30 cellular contexts compared by ENCODE assay signal in the genomic region with DNA sequence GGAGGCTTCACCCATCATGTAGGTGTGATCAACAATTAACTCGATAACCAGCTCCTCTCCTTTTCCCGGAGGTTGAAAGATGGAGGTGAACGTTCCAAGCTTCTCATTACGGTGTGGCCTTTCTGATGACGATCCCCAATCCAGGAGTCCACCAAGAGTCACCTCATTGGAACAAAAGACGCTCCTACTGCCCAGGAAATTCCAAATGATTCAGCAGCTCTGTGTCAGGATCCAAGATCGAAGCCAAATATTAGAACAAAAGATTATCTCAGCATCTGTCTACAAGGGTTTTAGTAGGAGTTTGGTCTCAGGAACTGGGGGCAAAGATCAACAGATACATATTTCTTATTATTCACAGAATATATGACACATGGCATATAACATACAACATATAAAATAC.
"Had no signal": no experiment of that assay in that cellular context is flagged by ENCODE, and none has a peak within 500 bp of the region (broad histone marks: within the 10 kb centered on the region; RNA-seq: fewer than 3 reads in every experiment).

No MANE protein-coding gene starts in this region.

- H3K9me3 ChIP-seq: pancreas, prostate gland, stomach, thyroid gland had no signal

- H3K36me3 ChIP-seq: pancreas, prostate gland, stomach, thyroid gland had no signal

- H3K4me3 ChIP-seq: pancreas, prostate gland, stomach, thyroid gland had no signal

- DNase-seq: activated CD4-positive, alpha-beta T cell treated with anti-CD3 and anti-CD28 coated beads for 48 hours; activated CD4-positive, alpha-beta T cell treated with anti-CD3 and anti-CD28 coated beads, Interleukin-2, amount 50 U/mL, for 48 hours; activated CD8-positive, alpha-beta memory T cell treated with anti-CD3 and anti-CD28 coated beads for 24 hours; activated effector memory CD4-positive, alpha-beta T cell treated with Interleukin-2 at 50 U/mL for 16 hours; activated naive CD4-positive, alpha-beta T cell treated with Interleukin-2 at 50 U/mL for 16 hours; aorta; effector CD4-positive, alpha-beta T cell; erythroblast; foreskin fibroblast; midbrain; naive thymus-derived CD4-positive, alpha-beta T cell; pancreas; retina; stimulated activated CD4-positive, alpha-beta T cell treated with anti-CD3 and anti-CD28 coated beads, Interleukin-15, amount 100 ng/mL, for 24 hours; stimulated activated CD4-positive, alpha-beta T cell treated with anti-CD3 and anti-CD28 coated beads, Interleukin-2, amount 100 ng/mL, for 24 hours; stimulated activated naive B cell treated with anti-CD40 and anti-IgM and Interleukin-4, amounts not matched to agents 10 μg/mL and 1 μg/mL and 100 μg/mL, for 72 hours; stomach; SW 1271; T-helper 9 cell; thyroid gland had no signal

- H3K36me3 Mint-ChIP-seq: activated naive CD8-positive, alpha-beta T cell; brain; memory B cell; stimulated activated naive B cell treated with anti-CD40 and anti-IgM and Interleukin-4, amounts not matched to agents 10 μg/mL and 1 μg/mL and 100 μg/mL, for 72 hours had no signal

- H3K27ac ChIP-seq: pancreas, prostate gland, stomach, thyroid gland, VCaP had no signal

- FAIRE-seq: islet of Langerhans, pancreas, TTC549 had no signal

- H3K27ac Mint-ChIP-seq: activated naive CD8-positive, alpha-beta T cell; brain; dendritic cell treated with granulocyte-macrophage colony-stimulating factor and Interleukin-4, amounts not matched to agents 40 ng/mL and 50 ng/mL, for 4 days; memory B cell; stimulated activated naive B cell treated with anti-CD40 and anti-IgM and Interleukin-4, amounts not matched to agents 10 μg/mL and 1 μg/mL and 100 μg/mL, for 72 hours; T-helper 1 cell treated with Interleukin-12 subunit alpha and Interleukin-12 subunit beta and Interleukin-4 antibody, amounts not matched to agents 30 μg/mL and 1 μg/mL, for 36 hours had no signal

- ATAC-seq: naive thymus-derived CD4-positive, alpha-beta T cell; pancreas; stimulated activated naive B cell treated with anti-CD40 and anti-IgM and Interleukin-4, amounts not matched to agents 10 μg/mL and 1 μg/mL and 100 μg/mL, for 72 hours had no signal

- H3K27me3 Mint-ChIP-seq: activated naive CD8-positive, alpha-beta T cell; brain; dendritic cell treated with granulocyte-macrophage colony-stimulating factor and Interleukin-4, amounts not matched to agents 40 ng/mL and 50 ng/mL, for 4 days had no signal

- H3K27me3 ChIP-seq: pancreas, stomach, thyroid gland had no signal

- H3K9me3 Mint-ChIP-seq: dendritic cell treated with granulocyte-macrophage colony-stimulating factor and Interleukin-4, amounts not matched to agents 40 ng/mL and 50 ng/mL, for 4 days; memory B cell; stimulated activated naive B cell treated with anti-CD40 and anti-IgM and Interleukin-4, amounts not matched to agents 10 μg/mL and 1 μg/mL and 100 μg/mL, for 72 hours had no signal

- H3K4me1 Mint-ChIP-seq: brain; central memory CD8-positive, alpha-beta T cell; memory B cell; naive thymus-derived CD4-positive, alpha-beta T cell; stimulated activated naive B cell treated with anti-CD40 and anti-IgM and Interleukin-4, amounts not matched to agents 10 μg/mL and 1 μg/mL and 100 μg/mL, for 72 hours had no signal

- H3K4me3 Mint-ChIP-seq: activated naive CD8-positive, alpha-beta T cell; brain; central memory CD8-positive, alpha-beta T cell; dendritic cell treated with granulocyte-macrophage colony-stimulating factor and Interleukin-4, amounts not matched to agents 40 ng/mL and 50 ng/mL, for 4 days; memory B cell; naive thymus-derived CD4-positive, alpha-beta T cell; stimulated activated naive B cell treated with anti-CD40 and anti-IgM and Interleukin-4, amounts not matched to agents 10 μg/mL and 1 μg/mL and 100 μg/mL, for 72 hours; T-helper 1 cell treated with Interleukin-12 subunit alpha and Interleukin-12 subunit beta and Interleukin-4 antibody, amounts not matched to agents 30 μg/mL and 1 μg/mL, for 36 hours had no signal

- H3K4me1 ChIP-seq: pancreas, prostate gland, stomach, thyroid gland had no signal
